ENCODE assay signal across 18 cellular contexts in the genomic region with DNA sequence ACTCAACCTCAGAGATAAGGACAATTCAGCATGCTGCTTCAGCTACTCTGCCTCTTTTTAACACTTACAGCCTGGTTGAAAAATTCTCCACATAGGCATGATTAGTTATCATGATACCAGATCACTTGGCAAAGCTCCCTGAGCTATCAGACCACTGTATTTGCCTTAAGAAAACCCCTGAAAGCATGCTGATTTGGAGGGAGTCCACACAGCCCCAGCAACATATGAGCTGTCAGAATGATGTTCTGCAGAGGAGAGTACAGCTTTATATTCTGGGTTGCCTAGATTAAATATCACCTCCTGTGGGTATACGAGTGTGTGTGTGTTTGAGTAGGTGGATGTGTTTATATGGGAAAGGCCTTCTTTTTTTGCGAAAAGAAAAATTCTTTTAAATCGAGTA.
"Had no signal": no experiment of that assay in that cellular context is flagged by ENCODE, and none has a peak within 500 bp of the region (broad histone marks: within the 10 kb centered on the region; RNA-seq: fewer than 3 reads in every experiment).

No MANE protein-coding gene starts in this region.

- H3K27ac Mint-ChIP-seq: activated CD4-positive, alpha-beta memory T cell treated with anti-CD3 and anti-CD28 coated beads for 36 hours; activated naive CD8-positive, alpha-beta T cell treated with anti-CD3 and anti-CD28 coated beads for 36 hours; memory B cell; natural killer cell treated with Interleukin-12 subunit alpha and Interleukin-12 subunit beta and Interleukin-15 and Interleukin-18, amount 100 ng/mL, for 72 hours; progenitor cell of endocrine pancreas; stimulated activated naive CD8-positive, alpha-beta T cell treated with anti-CD3 and anti-CD28 coated beads, Interleukin-15, Interleukin-2, amounts not matched to agents 100 ng/mL and 50 ng/mL, for 24 hours; T-helper 1 cell treated with Interleukin-12 subunit alpha and Interleukin-12 subunit beta and Interleukin-4 antibody, amounts not matched to agents 30 μg/mL and 1 μg/mL, for 36 hours had no signal

- H3K9me3 Mint-ChIP-seq: stimulated activated naive CD8-positive, alpha-beta T cell treated with anti-CD3 and anti-CD28 coated beads, Interleukin-15, Interleukin-2, amounts not matched to agents 100 ng/mL and 50 ng/mL, for 24 hours; T-helper 1 cell treated with Interleukin-12 subunit alpha and Interleukin-12 subunit beta and Interleukin-4 antibody, amounts not matched to agents 30 μg/mL and 1 μg/mL, for 36 hours had no signal

- H3K4me3 ChIP-seq: hepatocyte, suprapubic skin, tibial nerve, uterus had no signal

- H3K27ac ChIP-seq: foreskin keratinocyte, hepatocyte, suprapubic skin, tibial nerve, uterus had no signal

- ATAC-seq: foreskin keratinocyte; natural killer cell treated with Interleukin-12 subunit alpha and Interleukin-12 subunit beta and Interleukin-15 and Interleukin-18, amount 100 ng/mL, for 72 hours had no signal

- H3K36me3 ChIP-seq: suprapubic skin, tibial nerve, uterus had no signal

- H3K36me3 Mint-ChIP-seq: activated CD4-positive, alpha-beta memory T cell treated with anti-CD3 and anti-CD28 coated beads for 36 hours; activated naive CD8-positive, alpha-beta T cell treated with anti-CD3 and anti-CD28 coated beads for 36 hours; memory B cell; natural killer cell treated with Interleukin-12 subunit alpha and Interleukin-12 subunit beta and Interleukin-15 and Interleukin-18, amount 100 ng/mL, for 72 hours had no signal

- DNase-seq: activated CD4-positive, alpha-beta memory T cell treated with anti-CD3 and anti-CD28 coated beads for 36 hours; activated CD4-positive, alpha-beta T cell treated with anti-CD3 and anti-CD28 coated beads for 4 hours; activated CD4-positive, CD25-positive, alpha-beta regulatory T cell; activated naive CD4-positive, alpha-beta T cell treated with Interleukin-2 at 50 U/mL for 16 hours; activated naive CD8-positive, alpha-beta T cell treated with anti-CD3 and anti-CD28 coated beads for 36 hours; activated T-cell treated with anti-CD3 and anti-CD28 coated beads, Interleukin-2, amount 50 U/mL, for 48 hours; foreskin keratinocyte; stimulated activated CD4-positive, alpha-beta T cell treated with anti-CD3 and anti-CD28 coated beads, Interleukin-12 subunit alpha, Interleukin-12 subunit beta, amount 100 ng/mL, for 4 hours; stimulated activated CD4-positive, alpha-beta T cell treated with anti-CD3 and anti-CD28 coated beads, Interleukin-4, amount 100 ng/mL, for 4 hours; uterus had no signal

- H3K9me3 ChIP-seq: suprapubic skin, tibial nerve, uterus had no signal

- H3K27me3 Mint-ChIP-seq: activated CD4-positive, alpha-beta memory T cell treated with anti-CD3 and anti-CD28 coated beads for 36 hours; activated naive CD8-positive, alpha-beta T cell treated with anti-CD3 and anti-CD28 coated beads for 36 hours; memory B cell; natural killer cell treated with Interleukin-12 subunit alpha and Interleukin-12 subunit beta and Interleukin-15 and Interleukin-18, amount 100 ng/mL, for 72 hours; progenitor cell of endocrine pancreas; stimulated activated naive CD8-positive, alpha-beta T cell treated with anti-CD3 and anti-CD28 coated beads, Interleukin-15, Interleukin-2, amounts not matched to agents 100 ng/mL and 50 ng/mL, for 24 hours had no signal

- H3K4me1 ChIP-seq: foreskin keratinocyte, suprapubic skin, tibial nerve, uterus had no signal

- H3K4me2 ChIP-seq: hepatocyte had no signal

- H3K4me1 Mint-ChIP-seq: activated naive CD8-positive, alpha-beta T cell treated with anti-CD3 and anti-CD28 coated beads for 36 hours; memory B cell had no signal

- H3K4me3 Mint-ChIP-seq: activated CD4-positive, alpha-beta memory T cell treated with anti-CD3 and anti-CD28 coated beads for 36 hours; activated naive CD8-positive, alpha-beta T cell treated with anti-CD3 and anti-CD28 coated beads for 36 hours; memory B cell; natural killer cell treated with Interleukin-12 subunit alpha and Interleukin-12 subunit beta and Interleukin-15 and Interleukin-18, amount 100 ng/mL, for 72 hours; stimulated activated naive CD8-positive, alpha-beta T cell treated with anti-CD3 and anti-CD28 coated beads, Interleukin-15, Interleukin-2, amounts not matched to agents 100 ng/mL and 50 ng/mL, for 24 hours; T-helper 1 cell treated with Interleukin-12 subunit alpha and Interleukin-12 subunit beta and Interleukin-4 antibody, amounts not matched to agents 30 μg/mL and 1 μg/mL, for 36 hours had no signal

- H3K27me3 ChIP-seq: foreskin keratinocyte, hepatocyte, suprapubic skin, tibial nerve, uterus had no signal

- H3K79me2 ChIP-seq: hepatocyte had no signal
